In genomic region chr5:55344392-55344992, GRCh38 we compare ENCODE assay signal across 8 cellular contexts. TPM values are rescaled to one million over a fixed set of nuclear protein-coding genes. Genes with fewer than 3 reads are reported as not detected.
A peak's percentile ranks its signal among the peaks of the same experiment; 100 is the strongest.
DNase-seq lines count a peak whose midpoint lies in the region; ATAC-seq, FAIRE-seq and TF ChIP-seq lines count a peak whose summit lies in the region.

No MANE protein-coding gene starts in this region.

- ATAC-seq in activated naive CD8-positive, alpha-beta T cell treated with anti-CD3 and anti-CD28 coated beads, Interleukin-2, amount 10 ng/mL, durations not matched to agents 7 days and 5 days (ENCODE audit: low read depth), result no peak
- ATAC-seq in left ventricle myocardium superior (no peak), HG03045 (IDR thresholded peaks at IDR 0.05; ENCODE audit: unreplicated experiment) (no peak), HG02840 (IDR thresholded peaks at IDR 0.05; ENCODE audit: low FRiP score, unreplicated experiment) (no peak)

- H3K9me3 Mint-ChIP-seq in activated naive CD8-positive, alpha-beta T cell treated with anti-CD3 and anti-CD28 coated beads, Interleukin-2, amount 10 ng/mL, durations not matched to agents 7 days and 5 days, result no peaks in the 10 kb centered on the region

- peaks cover 3% of the 10 kb centered on the region for H3K4me1 Mint-ChIP-seq in activated naive CD8-positive, alpha-beta T cell treated with anti-CD3 and anti-CD28 coated beads, Interleukin-2, amount 10 ng/mL, durations not matched to agents 7 days and 5 days

- no peaks in the 10 kb centered on the region for H3K9me3 ChIP-seq in sigmoid colon

- intact Hi-C loops in left ventricle myocardium superior (cut with micrococcal nuclease) (loop anchor here (1.0 kb wide), 1 partner anchor 349 kb away; no protein-coding TSS in a partner anchor), sigmoid colon (cut with DNase I) (loop anchor here (2.0 to 10.0 kb wide), 3 partner anchors 58 to 348 kb away; partner anchors contain the start of gene PLPP1)

- POLR2A ChIA-PET in BJ (lab: Charles Lee), result no interaction called here
- POLR2A ChIA-PET in activated naive CD8-positive, alpha-beta T cell treated with anti-CD3 and anti-CD28 coated beads, Interleukin-2, amount 10 ng/mL, durations not matched to agents 7 days and 5 days (lab: Charles Lee), result no interaction called here

- no peaks in the 10 kb centered on the region for H3K27me3 ChIP-seq in BJ (ENCODE audit: control insufficient read depth, insufficient read depth, low read length)
- H3K27me3 ChIP-seq in sigmoid colon, result no peaks in the 10 kb centered on the region

- peaks cover 0 to 26% (median 16%) of the 10 kb centered on the region in 4 donors for H3K4me1 ChIP-seq in sigmoid colon

- DNase-seq in BJ (ENCODE audit: low read depth), result no peak
- no peak for DNase-seq in H54 (ENCODE audit: insufficient read length, low spot score)
- DNase-seq in SKM-1 (lab: John Stamatoyannopoulos, UW; ENCODE audit: unreplicated experiment), result peak; percentile 15
- DNase-seq in activated naive CD8-positive, alpha-beta T cell treated with anti-CD3 and anti-CD28 coated beads, Interleukin-2, amount 10 ng/mL, durations not matched to agents 7 days and 5 days, result peak; percentile 48
- DNase-seq in left ventricle myocardium superior, result peak; percentile 35
- peak; percentile 69 for DNase-seq in sigmoid colon

- H3K27me3 Mint-ChIP-seq in activated naive CD8-positive, alpha-beta T cell treated with anti-CD3 and anti-CD28 coated beads, Interleukin-2, amount 10 ng/mL, durations not matched to agents 7 days and 5 days, result no peaks in the 10 kb centered on the region

- WGBS in sigmoid colon, 2 donors, result 35 to 49% methylated on average over 2 of the region's 2 CpGs

- peaks cover 18% of the 10 kb centered on the region for H3K36me3 Mint-ChIP-seq in activated naive CD8-positive, alpha-beta T cell treated with anti-CD3 and anti-CD28 coated beads, Interleukin-2, amount 10 ng/mL, durations not matched to agents 7 days and 5 days

- peak; percentile 83 for FAIRE-seq in H54 (lab: Jason Lieb, UNC)

- H3K4me3 Mint-ChIP-seq in activated naive CD8-positive, alpha-beta T cell treated with anti-CD3 and anti-CD28 coated beads, Interleukin-2, amount 10 ng/mL, durations not matched to agents 7 days and 5 days, result no peak overlapping the region

- H3K4me3 ChIP-seq in BJ (ENCODE audit: low read depth, low read length), result no peak overlapping the region
- H3K4me3 ChIP-seq in sigmoid colon, result no peak overlapping the region

- H3K27ac Mint-ChIP-seq in activated naive CD8-positive, alpha-beta T cell treated with anti-CD3 and anti-CD28 coated beads, Interleukin-2, amount 10 ng/mL, durations not matched to agents 7 days and 5 days, result no peak overlapping the region

- H3K36me3 ChIP-seq in BJ (ENCODE audit: control insufficient read depth, insufficient read depth, low read length) (peaks cover 6% of the 10 kb centered on the region), sigmoid colon (peaks cover 4 to 52% (median 19%) of the 10 kb centered on the region in 4 donors)

- H3K27ac ChIP-seq in sigmoid colon, result peak overlapping the region in 3 of 4 donors; percentile 13 to 36 (median 17)

- no peak for TF ChIP-seq EP300 in sigmoid colon (IDR thresholded peaks at IDR 0.05)

- peak; percentile 84 for TF ChIP-seq CTCF in BJ (IDR thresholded peaks at IDR 0.05; ENCODE audit: insufficient read depth, low read depth, low read length)
- peak in 3 of 4 experiments; percentile 86 to 90 (median 88) for TF ChIP-seq CTCF in sigmoid colon (IDR thresholded peaks at IDR 0.05)

- no peak for TF ChIP-seq POLR2A in H54 (IDR thresholded peaks at IDR 0.05; ENCODE audit: low read depth, low read length)
- TF ChIP-seq POLR2A in sigmoid colon (IDR thresholded peaks at IDR 0.05), result no peak

- CTCF ChIA-PET in BJ (lab: Yijun Ruan, JAX), result interaction anchor here (1.0 kb wide), 2 partner anchors 349 to 360 kb away, joined by 3 read pairs; no protein-coding TSS in a partner anchor

RNA-seq across cellular contexts. Expression of gene MTREX, which starts 36.7 kb away (rescaled TPM):
- 11.7 and 29.4 TPM in 2 replicates for polyA plus RNA-seq in BJ (2011; rRNA removed)
- polyA minus RNA-seq in BJ (2011; rRNA and poly(A)+ RNA removed), result 24.7 and 27.8 TPM in 2 replicates
- total RNA-seq in activated naive CD8-positive, alpha-beta T cell treated with anti-CD3 and anti-CD28 coated beads, Interleukin-2, amount 10 ng/mL, durations not matched to agents 7 days and 5 days, result 10 to 100 TPM; 69.9 to 72.3 TPM
- 69.9 TPM for total RNA-seq in left ventricle myocardium superior
- 10 to 100 TPM; 59.0 to 76.7 (median 66.6) TPM for total RNA-seq in sigmoid colon
- polyA plus RNA-seq in sigmoid colon, result 10 to 100 TPM; 11.3 to 20.6 (median 15.0) TPM

RNA-seq across cellular contexts. Expression of gene DHX29, which starts 37.0 kb away (rescaled TPM):
- polyA plus RNA-seq in BJ (2011; rRNA removed), result 2.9 and 6.4 TPM in 2 replicates
- 2.3 and 4.3 TPM in 2 replicates for polyA minus RNA-seq in BJ (2011; rRNA and poly(A)+ RNA removed)
- 10 to 100 TPM; 17.4 to 18.9 TPM for total RNA-seq in activated naive CD8-positive, alpha-beta T cell treated with anti-CD3 and anti-CD28 coated beads, Interleukin-2, amount 10 ng/mL, durations not matched to agents 7 days and 5 days
- 20.7 TPM for total RNA-seq in left ventricle myocardium superior
- total RNA-seq in sigmoid colon, result 10 to 100 TPM; 28.8 to 34.2 (median 31.9) TPM
- polyA plus RNA-seq in sigmoid colon, result 10 to 100 TPM in 1 of 3 donors, 1 to 10 TPM in 2; 7.6 to 11.4 (median 9.0) TPM

Comparison
In these comparisons a context has a peak if more than half of its experiments do, and no peak if none do; other contexts are left out.
1. DNase-seq: peak in SKM-1 (single experiment), activated naive CD8-positive, alpha-beta T cell treated with anti-CD3 and anti-CD28 coated beads, Interleukin-2, amount 10 ng/mL, durations not matched to agents 7 days and 5 days (single experiment), left ventricle myocardium superior (single experiment) and sigmoid colon (single experiment); none in BJ (single experiment) and H54 (single experiment).